19 cellular contexts compared by ENCODE assay signal in genomic region chr13:102878491-102878890, GRCh38. TPM values are rescaled to one million over a fixed set of nuclear protein-coding genes. Genes with fewer than 3 reads are reported as not detected.
A peak's percentile ranks its signal among the peaks of the same experiment; 100 is the strongest.
DNase-seq lines count a peak whose midpoint lies in the region; ATAC-seq lines count a peak whose summit lies in the region.
"Had no signal": no experiment of that assay in that cellular context is flagged by ENCODE, and none has a peak within 500 bp of the region (broad histone marks: within the 10 kb centered on the region; RNA-seq: fewer than 3 reads in every experiment).

No MANE protein-coding gene starts in this region.

- DNase-seq in left cardiac atrium (no peak), Right ventricle myocardium superior (no peak), cerebellar cortex (ENCODE audit: low spot score) (peak; percentile 31), kidney tubule cell (ENCODE audit: low spot score) (peak; percentile 19), KBM-7 (no peak), NCI-H128 (lab: John Stamatoyannopoulos, UW; ENCODE audit: unreplicated experiment) (no peak), NCI-H748 (lab: John Stamatoyannopoulos, UW; ENCODE audit: unreplicated experiment) (no peak), COLO829 (ENCODE audit: low spot score) (no peak)
- DNase-seq: 8988T; activated CD4-positive, alpha-beta T cell treated with anti-CD3 and anti-CD28 coated beads for 1 hour; activated naive CD8-positive, alpha-beta T cell treated with anti-CD3 and anti-CD28 coated beads, Interleukin-2, amount 10 ng/mL, durations not matched to agents 7 days and 5 days; dorsolateral prefrontal cortex; left colon; midbrain; NCI-H1436; NCI-H2171; NCI-H526 treated with DMSO at 0.1 percent for 48 hours; stimulated activated CD4-positive, alpha-beta T cell treated with anti-CD3 and anti-CD28 coated beads, Interleukin-4, amount 100 ng/mL, for 4 hours; upper lobe of left lung had no signal

- ATAC-seq in left cardiac atrium = peak; percentile 21 to 30
- no peak for ATAC-seq in Right ventricle myocardium superior (ENCODE audit: poor library complexity)
- ATAC-seq: left colon had no signal

- in situ Hi-C loops in KBM-7 (cut with MboI; ENCODE audit: low pct_unique_long_range_greater_than_20kb, low sequenced_read_pairs) = no loop called here

- intact Hi-C loops in left cardiac atrium (cut with DNase I) = no loop called here
- intact Hi-C loops in Right ventricle myocardium superior (cut with DNase I) = no loop called here

RNA-seq across cellular contexts. Expression of gene ERCC5, which starts 32.7 kb away (rescaled TPM):
- total RNA-seq in left cardiac atrium (10 to 100 TPM; 27.5 to 30.6 TPM), Right ventricle myocardium superior (25.7 TPM)

Comparison
In these comparisons a context has a peak if more than half of its experiments do, and no peak if none do; other contexts are left out.
1. DNase-seq: peak in cerebellar cortex (single experiment) and kidney tubule cell (single experiment); none in left cardiac atrium (single experiment), Right ventricle myocardium superior (single experiment), KBM-7 (single experiment), NCI-H128 (single experiment), NCI-H748 (single experiment) and COLO829 (single experiment).